27 cellular contexts compared by ENCODE assay signal in genomic region chr10:97049670-97050069, GRCh38.
A peak's percentile ranks its signal among the peaks of the same experiment; 100 is the strongest.
DNase-seq lines count a peak whose midpoint lies in the region; ATAC-seq and TF ChIP-seq lines count a peak whose summit lies in the region.
"Had no signal": no experiment of that assay in that cellular context is flagged by ENCODE, and none has a peak within 500 bp of the region (broad histone marks: within the 10 kb centered on the region; RNA-seq: fewer than 3 reads in every experiment).

No MANE protein-coding gene starts in this region.

- intact Hi-C loops in CD8-positive, alpha-beta T cell (cut with DNase I, micrococcal nuclease), result no loop called here

- no peak overlapping the region for H3K27ac Mint-ChIP-seq in endodermal cell
- H3K27ac Mint-ChIP-seq in CD8-positive, alpha-beta T cell, result no peak overlapping the region
- no peak overlapping the region for H3K27ac Mint-ChIP-seq in activated naive CD4-positive, alpha-beta T cell treated with anti-CD3 and anti-CD28 coated beads, Interleukin-2, amount 50 U/mL, for 72 hours
- H3K27ac Mint-ChIP-seq: CD4-positive, CD25-positive, alpha-beta regulatory T cell; GM23338 had no signal

- no peak overlapping the region for H3K4me3 ChIP-seq in endodermal cell (ENCODE audit: low read length)
- H3K4me3 ChIP-seq in CD8-positive, alpha-beta T cell (ENCODE audit: low read depth, low read length), result no peak overlapping the region
- H3K4me3 ChIP-seq: BLaER1, GM12878, GM23338, K562, SJSA1 had no signal

- H3K4me3 Mint-ChIP-seq in endodermal cell, result no peak overlapping the region
- H3K4me3 Mint-ChIP-seq in CD8-positive, alpha-beta T cell, result no peak overlapping the region
- H3K4me3 Mint-ChIP-seq: CD4-positive, CD25-positive, alpha-beta regulatory T cell; GM23338 had no signal

- H3K27ac ChIP-seq in endodermal cell (ENCODE audit: low read depth, low read length), result no peak overlapping the region
- no peak overlapping the region for H3K27ac ChIP-seq in CD8-positive, alpha-beta T cell (ENCODE audit: low read depth, low read length)
- H3K27ac ChIP-seq: BLaER1, HL-60, SJSA1 had no signal

- H3K9me3 Mint-ChIP-seq in endodermal cell, result peaks cover 6% of the 10 kb centered on the region
- H3K9me3 Mint-ChIP-seq in CD8-positive, alpha-beta T cell, result no peaks in the 10 kb centered on the region
- H3K9me3 Mint-ChIP-seq in activated naive CD4-positive, alpha-beta T cell treated with anti-CD3 and anti-CD28 coated beads, Interleukin-2, amount 50 U/mL, for 72 hours, result no peaks in the 10 kb centered on the region
- H3K9me3 Mint-ChIP-seq: CD4-positive, CD25-positive, alpha-beta regulatory T cell; GM23338 had no signal

- no peaks in the 10 kb centered on the region for H3K9me3 ChIP-seq in endodermal cell (ENCODE audit: control insufficient read depth, low read length)
- no peaks in the 10 kb centered on the region for H3K9me3 ChIP-seq in CD8-positive, alpha-beta T cell (ENCODE audit: low read length)

- DNase-seq in NCI-H2171 treated with DMSO at 0.1 percent for 48 hours (lab: John Stamatoyannopoulos, UW), result peak; percentile 12
- no peak for DNase-seq in NCI-H2171 (lab: John Stamatoyannopoulos, UW)
- peak; percentile 37 for DNase-seq in NCI-H146 treated with DMSO at 0.1 percent for 48 hours (lab: John Stamatoyannopoulos, UW; ENCODE audit: unreplicated experiment)
- DNase-seq in endodermal cell, result peak; percentile 42
- DNase-seq in CD8-positive, alpha-beta T cell, result no peak
- no peak for DNase-seq in activated naive CD4-positive, alpha-beta T cell treated with anti-CD3 and anti-CD28 coated beads, Interleukin-2, amount 50 U/mL, for 72 hours (ENCODE audit: low spot score in 2 of 2)
- DNase-seq: CD4-positive, CD25-positive, alpha-beta regulatory T cell; DMS79; EL; GDM1; Kasumi-1; MV-4-11; NCI-H1105 treated with DMSO at 0.1 percent for 48 hours; NCI-H187; NCI-H2081 treated with DMSO at 0.1 percent for 48 hours; NCI-H446 treated with DMSO at 0.1 percent for 48 hours; NCI-H526; Right ventricle myocardium superior; RPMI8226 had no signal

- TF ChIP-seq CTCF in endodermal cell (conservative IDR thresholded peaks at IDR 0.05), result no peak
- TF ChIP-seq CTCF in CD8-positive, alpha-beta T cell (IDR thresholded peaks at IDR 0.05), result no peak

- no peaks in the 10 kb centered on the region for H3K4me1 ChIP-seq in endodermal cell (ENCODE audit: control insufficient read depth, insufficient read depth, low read length)
- H3K4me1 ChIP-seq in CD8-positive, alpha-beta T cell (ENCODE audit: insufficient read depth, low read length), result no peaks in the 10 kb centered on the region
- H3K4me1 ChIP-seq: SJSA1 had no signal

- CTCF ChIA-PET in CD8-positive, alpha-beta T cell (lab: Charles Lee), result interaction anchor here (1.1 to 2.2 kb wide), 2 partner anchors 13 to 23 kb away, joined by 3 to 9 read pairs; no protein-coding TSS in a partner anchor

- no peak overlapping the region for H3K9ac ChIP-seq in endodermal cell (ENCODE audit: extremely low read depth, low read length, poor library complexity, severe bottlenecking)
- H3K9ac ChIP-seq: BLaER1 had no signal

- no peak for ATAC-seq in HG03439 (IDR thresholded peaks at IDR 0.05; ENCODE audit: unreplicated experiment)
- ATAC-seq in CD8-positive, alpha-beta T cell, result no peak
- ATAC-seq in activated naive CD4-positive, alpha-beta T cell treated with anti-CD3 and anti-CD28 coated beads, Interleukin-2, amount 50 U/mL, for 72 hours, result no peak
- ATAC-seq: GM23338, HCT116, K562 had no signal

- no peaks in the 10 kb centered on the region for H3K36me3 Mint-ChIP-seq in endodermal cell (ENCODE audit: low read depth)
- no peaks in the 10 kb centered on the region for H3K36me3 Mint-ChIP-seq in CD8-positive, alpha-beta T cell
- no peaks in the 10 kb centered on the region for H3K36me3 Mint-ChIP-seq in activated naive CD4-positive, alpha-beta T cell treated with anti-CD3 and anti-CD28 coated beads, Interleukin-2, amount 50 U/mL, for 72 hours
- H3K36me3 Mint-ChIP-seq: CD4-positive, CD25-positive, alpha-beta regulatory T cell had no signal

- H3K36me3 ChIP-seq in endodermal cell (ENCODE audit: control insufficient read depth, insufficient read depth, low read length), result no peaks in the 10 kb centered on the region
- no peaks in the 10 kb centered on the region for H3K36me3 ChIP-seq in CD8-positive, alpha-beta T cell (ENCODE audit: insufficient read depth, low read length)
- H3K36me3 ChIP-seq: BLaER1, SJSA1 had no signal

- 81 to 92% methylated on average over 3 to 7 of the region's 7 CpGs for WGBS in endodermal cell (ENCODE audit: insufficient coverage in 1 of 2, insufficient read length in 1 of 2), 2 experiments

- no peaks in the 10 kb centered on the region for H3K27me3 ChIP-seq in endodermal cell (ENCODE audit: control insufficient read depth, insufficient read depth, low read length, poor library complexity, severe bottlenecking)
- H3K27me3 ChIP-seq in CD8-positive, alpha-beta T cell (ENCODE audit: insufficient read depth, low read length), result no peaks in the 10 kb centered on the region
- H3K27me3 ChIP-seq: BLaER1 had no signal

- H3K4me1 Mint-ChIP-seq in endodermal cell, result no peaks in the 10 kb centered on the region
- H3K4me1 Mint-ChIP-seq in CD8-positive, alpha-beta T cell (ENCODE audit: low read depth), result no peaks in the 10 kb centered on the region
- H3K4me1 Mint-ChIP-seq: CD4-positive, CD25-positive, alpha-beta regulatory T cell had no signal

- POLR2A ChIA-PET in CD8-positive, alpha-beta T cell (lab: Charles Lee), result no interaction called here

- no peaks in the 10 kb centered on the region for H3K27me3 Mint-ChIP-seq in endodermal cell (ENCODE audit: insufficient read depth)
- H3K27me3 Mint-ChIP-seq in CD8-positive, alpha-beta T cell (ENCODE audit: low read depth), result peaks cover 2% of the 10 kb centered on the region

Comparison
In these comparisons a context has a peak if more than half of its experiments do, and no peak if none do; other contexts are left out.
1. DNase-seq: peak in NCI-H2171 treated with DMSO at 0.1 percent for 48 hours (single experiment), NCI-H146 treated with DMSO at 0.1 percent for 48 hours (single experiment) and endodermal cell (single experiment); none in NCI-H2171 (single experiment), CD8-positive, alpha-beta T cell (0 of 7) and activated naive CD4-positive, alpha-beta T cell treated with anti-CD3 and anti-CD28 coated beads, Interleukin-2, amount 50 U/mL, for 72 hours (0 of 2).